Comparison of ENCODE assay signal across 31 cellular contexts in genomic region chr4:2375427-2375826, GRCh38. TPM values are rescaled to one million over a fixed set of nuclear protein-coding genes. Genes with fewer than 3 reads are reported as not detected.
"Had no signal": no experiment of that assay in that cellular context is flagged by ENCODE, and none has a peak within 500 bp of the region (broad histone marks: within the 10 kb centered on the region; RNA-seq: fewer than 3 reads in every experiment).

No MANE protein-coding gene starts in this region.

- DNase-seq: naive thymus-derived CD8-positive, alpha-beta T cell; nephron progenitor cell; occipital lobe; ovary; psoas muscle; right lobe of liver; sigmoid colon; small intestine; stimulated activated CD4-positive, alpha-beta T cell treated with anti-CD3 and anti-CD28 coated beads, Interleukin-15, amount 100 ng/mL, for 24 hours; stimulated activated CD4-positive, alpha-beta T cell treated with anti-CD3 and anti-CD28 coated beads, Interleukin-2, amount 100 ng/mL, for 24 hours; stimulated activated CD4-positive, alpha-beta T cell treated with anti-CD3 and anti-CD28 coated beads, Interleukin-2, amount 100 ng/mL, for 48 hours; stimulated activated CD4-positive, alpha-beta T cell treated with anti-CD3 and anti-CD28 coated beads, Interleukin-4, amount 100 ng/mL, for 24 hours; stimulated activated naive CD4-positive, alpha-beta T cell; stimulated activated naive CD8-positive, alpha-beta T cell treated with anti-CD3 and anti-CD28 coated beads, Interleukin-15, amount 100 ng/mL, for 72 hours; stimulated activated naive CD8-positive, alpha-beta T cell treated with anti-CD3 and anti-CD28 coated beads, Interleukin-15, Interleukin-2, amounts not matched to agents 100 U/mL and 50 U/mL, for 24 hours; substantia nigra; testis; tibial artery; transverse colon; upper lobe of right lung; uterus had no signal

- ATAC-seq: naive thymus-derived CD8-positive, alpha-beta T cell; natural killer cell treated with Interleukin-12 subunit alpha and Interleukin-12 subunit beta and Interleukin-15 and Interleukin-18, amount 100 ng/mL, for 72 hours; psoas muscle; right cardiac atrium; right lobe of liver; stimulated activated memory B cell treated with anti-CD40 and anti-IgM and Interleukin-4, amounts not matched to agents 10 μg/mL and 1 μg/mL and 100 μg/mL, for 72 hours; stimulated activated naive CD8-positive, alpha-beta T cell treated with anti-CD3 and anti-CD28 coated beads, Interleukin-15, amount 100 ng/mL, for 72 hours; stimulated activated naive CD8-positive, alpha-beta T cell treated with anti-CD3 and anti-CD28 coated beads, Interleukin-15, Interleukin-2, amounts not matched to agents 100 U/mL and 50 U/mL, for 24 hours; upper lobe of right lung had no signal

- H3K4me3 Mint-ChIP-seq: naive thymus-derived CD8-positive, alpha-beta T cell; natural killer cell treated with Interleukin-12 subunit alpha and Interleukin-12 subunit beta and Interleukin-15 and Interleukin-18, amount 100 ng/mL, for 72 hours; nephron progenitor cell; neural crest cell; stimulated activated memory B cell treated with anti-CD40 and anti-IgM and Interleukin-4, amounts not matched to agents 10 μg/mL and 1 μg/mL and 100 μg/mL, for 72 hours; stimulated activated naive CD8-positive, alpha-beta T cell treated with anti-CD3 and anti-CD28 coated beads, Interleukin-15, amount 100 ng/mL, for 72 hours; type B pancreatic cell had no signal

- H3K4me3 ChIP-seq: ovary, psoas muscle, right lobe of liver, sigmoid colon, suprapubic skin, testis, tibial artery, transverse colon, upper lobe of right lung, uterus had no signal

- H2AFZ ChIP-seq: parathyroid adenoma had no signal

- H3K27me3 ChIP-seq: ovary, right lobe of liver, sigmoid colon, suprapubic skin, testis, tibial artery, transverse colon, upper lobe of right lung, uterus had no signal

- H3K4me1 ChIP-seq: parathyroid adenoma, psoas muscle, right lobe of liver, sigmoid colon, suprapubic skin, testis, tibial artery, transverse colon, upper lobe of right lung, uterus had no signal

- H3K27ac ChIP-seq: ovary, parathyroid adenoma, psoas muscle, right lobe of liver, sigmoid colon, suprapubic skin, testis, tibial artery, transverse colon, upper lobe of right lung, uterus had no signal

- H3K9me3 ChIP-seq: ovary, psoas muscle, right lobe of liver, sigmoid colon, suprapubic skin, testis, tibial artery, transverse colon, upper lobe of right lung, uterus had no signal

- H3K27ac Mint-ChIP-seq: naive thymus-derived CD8-positive, alpha-beta T cell; natural killer cell treated with Interleukin-12 subunit alpha and Interleukin-12 subunit beta and Interleukin-15 and Interleukin-18, amount 100 ng/mL, for 72 hours; progenitor cell of endocrine pancreas; stimulated activated memory B cell treated with anti-CD40 and anti-IgM and Interleukin-4, amounts not matched to agents 10 μg/mL and 1 μg/mL and 100 μg/mL, for 72 hours; stimulated activated naive CD8-positive, alpha-beta T cell treated with anti-CD3 and anti-CD28 coated beads, Interleukin-15, amount 100 ng/mL, for 72 hours; type B pancreatic cell had no signal

- H3K9me3 Mint-ChIP-seq: naive thymus-derived CD8-positive, alpha-beta T cell; natural killer cell treated with Interleukin-12 subunit alpha and Interleukin-12 subunit beta and Interleukin-15 and Interleukin-18, amount 100 ng/mL, for 72 hours; stimulated activated memory B cell treated with anti-CD40 and anti-IgM and Interleukin-4, amounts not matched to agents 10 μg/mL and 1 μg/mL and 100 μg/mL, for 72 hours; stimulated activated naive CD8-positive, alpha-beta T cell treated with anti-CD3 and anti-CD28 coated beads, Interleukin-15, amount 100 ng/mL, for 72 hours; type B pancreatic cell had no signal

- H3K36me3 ChIP-seq: ovary, right lobe of liver, sigmoid colon, suprapubic skin, tibial artery, transverse colon, upper lobe of right lung, uterus had no signal

- H3K4me1 Mint-ChIP-seq: nephron progenitor cell; neural crest cell; stimulated activated memory B cell treated with anti-CD40 and anti-IgM and Interleukin-4, amounts not matched to agents 10 μg/mL and 1 μg/mL and 100 μg/mL, for 72 hours; stimulated activated naive CD8-positive, alpha-beta T cell treated with anti-CD3 and anti-CD28 coated beads, Interleukin-15, amount 100 ng/mL, for 72 hours had no signal

- H3K36me3 Mint-ChIP-seq: naive thymus-derived CD8-positive, alpha-beta T cell; natural killer cell treated with Interleukin-12 subunit alpha and Interleukin-12 subunit beta and Interleukin-15 and Interleukin-18, amount 100 ng/mL, for 72 hours; type B pancreatic cell had no signal

- H3K9ac ChIP-seq: parathyroid adenoma had no signal

- FAIRE-seq: small intestine had no signal

- H3K79me2 ChIP-seq: parathyroid adenoma had no signal

RNA-seq across cellular contexts. Expression of gene CFAP99, which starts 43.3 kb away (rescaled TPM):
- total RNA-seq: naive thymus-derived CD8-positive, alpha-beta T cell; natural killer cell treated with Interleukin-12 subunit alpha and Interleukin-12 subunit beta and Interleukin-15 and Interleukin-18, amount 100 ng/mL, for 72 hours; neural crest cell; occipital lobe; progenitor cell of endocrine pancreas; psoas muscle; right cardiac atrium; sigmoid colon; skeletal muscle tissue; suprapubic skin; upper lobe of right lung; urinary bladder had no signal
- polyA plus RNA-seq: right cardiac atrium had no signal
